8 cellular contexts compared by ENCODE assay signal in genomic region chrX:1248381-1249061, GRCh38. TPM values are rescaled to one million over a fixed set of nuclear protein-coding genes. Genes with fewer than 3 reads are reported as not detected.
A peak's percentile ranks its signal among the peaks of the same experiment; 100 is the strongest.
DNase-seq lines count a peak whose midpoint lies in the region; ATAC-seq and TF ChIP-seq lines count a peak whose summit lies in the region.

No MANE protein-coding gene starts in this region.

- TF ChIP-seq CTCF in heart right ventricle (IDR thresholded peaks at IDR 0.05), result no peak
- TF ChIP-seq CTCF in activated B cell treated with CpG ODN at 0.5 μM for 24 hours (IDR thresholded peaks at IDR 0.05), result no peak
- no peak for TF ChIP-seq CTCF in lower lobe of right lung (IDR thresholded peaks at IDR 0.05)
- TF ChIP-seq CTCF in upper lobe of right lung (IDR thresholded peaks at IDR 0.05), result no peak

- H3K36me3 ChIP-seq in heart right ventricle, result no peaks in the 10 kb centered on the region
- H3K36me3 ChIP-seq in lower lobe of right lung, result no peaks in the 10 kb centered on the region
- H3K36me3 ChIP-seq in upper lobe of right lung, result no peaks in the 10 kb centered on the region
- no peaks in the 10 kb centered on the region for H3K36me3 ChIP-seq in Karpas-422 (ENCODE audit: insufficient read depth, low read length)

- H3K27me3 ChIP-seq in heart right ventricle (peaks cover 0 to 20% (median 0%) of the 10 kb centered on the region in 7 donors), lower lobe of right lung (ENCODE audit: low read depth) (no peaks in the 10 kb centered on the region), upper lobe of right lung (no peaks in the 10 kb centered on the region), Karpas-422 (ENCODE audit: low read length) (no peaks in the 10 kb centered on the region)

- peaks cover 5 to 20% (median 16%) of the 10 kb centered on the region in 9 donors for H3K4me1 ChIP-seq in heart right ventricle
- peaks cover 19% of the 10 kb centered on the region for H3K4me1 ChIP-seq in lower lobe of right lung
- peaks cover 14% of the 10 kb centered on the region for H3K4me1 ChIP-seq in upper lobe of right lung
- H3K4me1 ChIP-seq in Karpas-422 (ENCODE audit: low read length), result peaks cover 5% of the 10 kb centered on the region

- H3K27ac ChIP-seq in heart right ventricle (peak overlapping the region in 7 of 10 donors; percentile 47 to 91 (median 68)), lower lobe of right lung (peak overlapping the region; percentile 80), upper lobe of right lung (peak overlapping the region; percentile 12), Karpas-422 (ENCODE audit: low read length) (no peak overlapping the region)

- DNase-seq in heart right ventricle (peak in 1 of 2 donors; percentile 12), Right ventricle myocardium inferior (ENCODE audit: missing footprints) (no peak), activated B cell treated with CpG ODN at 0.5 μM for 24 hours (no peak), lower lobe of right lung (peak; percentile 49), upper lobe of right lung (no peak), NOMO-1 treated with dmso at 0.1 percent for 144 hours (lab: John Stamatoyannopoulos, UW; ENCODE audit: unreplicated experiment) (no peak), Karpas-422 (no peak)

- intact Hi-C loops in heart right ventricle (cut with DNase I), result loop anchor here in 1 of 10 donors (5.0 kb wide), 1 partner anchor 41 kb away; no protein-coding TSS in a partner anchor
- intact Hi-C loops in Right ventricle myocardium inferior (cut with DNase I), result no loop called here
- intact Hi-C loops in activated B cell treated with CpG ODN at 0.5 μM for 24 hours (cut with micrococcal nuclease), result loop anchor here (5.0 to 10.0 kb wide), 5 partner anchors 86 to 1566 kb away; partner anchors contain the start of genes AKAP17A, IL3RA and P2RY8
- intact Hi-C loops in lower lobe of right lung (cut with DNase I), result no loop called here
- intact Hi-C loops in upper lobe of right lung (cut with DNase I), result no loop called here

- no peaks in the 10 kb centered on the region for H4K20me1 ChIP-seq in Karpas-422 (ENCODE audit: insufficient read depth, low read depth, low read length)

- peak overlapping the region; percentile 19 for H3K4me3 Mint-ChIP-seq in activated B cell treated with CpG ODN at 0.5 μM for 24 hours

- no peaks in the 10 kb centered on the region for H3K9me2 ChIP-seq in Karpas-422 (replicated peaks; ENCODE audit: insufficient read depth, low read length)

- CTCF ChIA-PET in activated B cell treated with CpG ODN at 0.5 μM for 24 hours (lab: Charles Lee), result no interaction called here

- H3K4me3 ChIP-seq in heart right ventricle (peak overlapping the region in 6 of 10 donors; percentile 24 to 37 (median 28)), lower lobe of right lung (peak overlapping the region; percentile 27), upper lobe of right lung (peak overlapping the region; percentile 16), Karpas-422 (ENCODE audit: low read length) (no peak overlapping the region)

- H3K36me3 Mint-ChIP-seq in activated B cell treated with CpG ODN at 0.5 μM for 24 hours (ENCODE audit: low read depth), result no peaks in the 10 kb centered on the region

- H3K4me1 Mint-ChIP-seq in activated B cell treated with CpG ODN at 0.5 μM for 24 hours, result peaks cover 22% of the 10 kb centered on the region

- peaks cover 5% of the 10 kb centered on the region for H3K27me3 Mint-ChIP-seq in activated B cell treated with CpG ODN at 0.5 μM for 24 hours

- H2AFZ ChIP-seq in Karpas-422 (ENCODE audit: low read length), result no peak overlapping the region

- ATAC-seq in heart right ventricle (peak in 4 of 8 donors; percentile 12 to 38 (median 28)), Right ventricle myocardium inferior (no peak), activated B cell treated with CpG ODN at 0.5 μM for 24 hours (ENCODE audit: low read depth) (no peak), lower lobe of right lung (peak in 1 of 2 donors; percentile 22), upper lobe of right lung (no peak), HG03469 (IDR thresholded peaks at IDR 0.05; ENCODE audit: unreplicated experiment) (no peak)

- H3K9me3 ChIP-seq in heart right ventricle, result peaks cover 0 to 2% (median 0%) of the 10 kb centered on the region in 11 donors
- no peaks in the 10 kb centered on the region for H3K9me3 ChIP-seq in lower lobe of right lung
- no peaks in the 10 kb centered on the region for H3K9me3 ChIP-seq in upper lobe of right lung
- H3K9me3 ChIP-seq in Karpas-422 (ENCODE audit: low read length), result no peaks in the 10 kb centered on the region

- POLR2A ChIA-PET in activated B cell treated with CpG ODN at 0.5 μM for 24 hours (lab: Charles Lee), result no interaction called here

- H3K9me3 Mint-ChIP-seq in activated B cell treated with CpG ODN at 0.5 μM for 24 hours, result no peaks in the 10 kb centered on the region

- H3K4me2 ChIP-seq in Karpas-422 (ENCODE audit: low read depth, low read length, poor library complexity, severe bottlenecking), result no peak overlapping the region

- no peak overlapping the region for H3K9ac ChIP-seq in Karpas-422 (ENCODE audit: low read length)

- H3K79me2 ChIP-seq in Karpas-422 (ENCODE audit: low read length), result no peaks in the 10 kb centered on the region

- H3K27ac Mint-ChIP-seq in activated B cell treated with CpG ODN at 0.5 μM for 24 hours, result no peak overlapping the region

- 1 to 4% methylated on average over 33 to 34 of the region's 34 CpGs for WGBS in heart right ventricle, 2 donors

RNA-seq across cellular contexts. Expression of gene CSF2RA, which starts 20.1 kb away (rescaled TPM):
- total RNA-seq in heart right ventricle (10 to 100 TPM in 1 of 10 donors, 1 to 10 TPM in 8, under 1 TPM in 1; 0.86 to 15.4 (median 1.9) TPM), Right ventricle myocardium inferior (3.6 TPM), activated B cell treated with CpG ODN at 0.5 μM for 24 hours (0.69 TPM in 1 of 2 replicates, not detected in the other), lower lobe of right lung (57.1 TPM), upper lobe of right lung (34.0 TPM)
- polyA plus RNA-seq in heart right ventricle, result 1 to 10 TPM; 1.1 to 2.6 TPM
- not detected in 2 replicates for total RNA-seq in Karpas-422 (2014; rRNA removed; shearing (Covaris generic); ENCODE audit: low replicate concordance)

RNA-seq across cellular contexts. Expression of gene CRLF2, which starts 36.1 kb away (rescaled TPM):
- under 1 TPM in 4 of 10 donors, not detected in 6; 0.14 to 0.51 (median 0.39) TPM for total RNA-seq in heart right ventricle
- under 1 TPM in 1 of 2 donors, not detected in 1; 0.07 TPM for polyA plus RNA-seq in heart right ventricle
- not detected for total RNA-seq in Right ventricle myocardium inferior
- total RNA-seq in activated B cell treated with CpG ODN at 0.5 μM for 24 hours, result not detected in 2 replicates
- 1.3 TPM for total RNA-seq in lower lobe of right lung
- 1.2 TPM for total RNA-seq in upper lobe of right lung
- not detected in 2 replicates for total RNA-seq in Karpas-422 (2014; rRNA removed; shearing (Covaris generic); ENCODE audit: low replicate concordance)
